ENCODE assay signal across 24 cellular contexts in genomic region chr18:58398648-58399398, GRCh38.
DNase-seq lines count a peak whose midpoint lies in the region; ATAC-seq and TF ChIP-seq lines count a peak whose summit lies in the region.
"Had no signal": no experiment of that assay in that cellular context is flagged by ENCODE, and none has a peak within 500 bp of the region (broad histone marks: within the 10 kb centered on the region; RNA-seq: fewer than 3 reads in every experiment).

No MANE protein-coding gene starts in this region.

- H3K9ac ChIP-seq in BLaER1, result peak overlapping the region; percentile 58
- H3K9ac ChIP-seq in endodermal cell (ENCODE audit: extremely low read depth, low read length, poor library complexity, severe bottlenecking), result no peak overlapping the region
- H3K9ac ChIP-seq: SK-N-SH had no signal

- peak; percentile 64 for ATAC-seq in mucosa of descending colon
- ATAC-seq in GM18907 (IDR thresholded peaks at IDR 0.05; ENCODE audit: unreplicated experiment), result no peak
- ATAC-seq in naive thymus-derived CD4-positive, alpha-beta T cell, result no peak

- peak overlapping the region; percentile 77 for H3K4me2 ChIP-seq in BLaER1
- H3K4me2 ChIP-seq: SK-N-SH had no signal

- peak; percentile 62 for DNase-seq in NCI-H2227 treated with DMSO at 0.1 percent for 48 hours (lab: John Stamatoyannopoulos, UW)
- DNase-seq in endodermal cell, result peak; percentile 39
- DNase-seq in mucosa of descending colon, result peak in 2 of 3 donors; percentile 29 to 55
- DNase-seq in DMS114 treated with DMSO at 0.1 percent for 48 hours (lab: John Stamatoyannopoulos, UW; ENCODE audit: unreplicated experiment), result no peak
- no peak for DNase-seq in kidney glomerular epithelial cell (lab: John Stamatoyannopoulos, UW)
- DNase-seq in naive thymus-derived CD4-positive, alpha-beta T cell, result no peak
- DNase-seq: Caco-2; CD4-positive, alpha-beta T cell; DMS53; EL; MM.1S; NCI-H1092; NCI-H1436 treated with DMSO at 0.1 percent for 48 hours; NCI-H2029; NCI-H510A; NCI-H748 treated with DMSO at 0.1 percent for 48 hours; NK-92 treated with Interleukin-12 subunit alpha and Interleukin-12 subunit beta, amount 100 ng/mL, for 24 hours; Right ventricle myocardium superior; SK-N-SH had no signal

- H3K36me3 ChIP-seq in BLaER1 (peaks cover 4% of the 10 kb centered on the region; the same call in 1 of the 2 replicates), endodermal cell (ENCODE audit: control insufficient read depth, insufficient read depth, low read length) (peaks cover 27% of the 10 kb centered on the region), mucosa of descending colon (ENCODE audit: low read depth) (no peaks in the 10 kb centered on the region)
- H3K36me3 ChIP-seq in naive thymus-derived CD4-positive, alpha-beta T cell (ENCODE audit: control insufficient read depth in 2 of 3, insufficient read depth in 3 of 3, low read length in 3 of 3), result no peaks in the 10 kb centered on the region
- H3K36me3 ChIP-seq: HAP-1 had no signal

- H3K4me3 ChIP-seq in BLaER1, result peak overlapping the region; percentile 53
- H3K4me3 ChIP-seq in endodermal cell (ENCODE audit: low read length), result no peak overlapping the region
- no peak overlapping the region for H3K4me3 ChIP-seq in mucosa of descending colon
- no peak overlapping the region for H3K4me3 ChIP-seq in naive thymus-derived CD4-positive, alpha-beta T cell (ENCODE audit: low read length)
- H3K4me3 ChIP-seq: GM12878, HAP-1 had no signal

- POLR2A ChIA-PET in naive thymus-derived CD4-positive, alpha-beta T cell (lab: Charles Lee), result no interaction called here

- CTCF ChIA-PET in naive thymus-derived CD4-positive, alpha-beta T cell (lab: Charles Lee), result interaction anchor here (1.2 kb wide), 1 partner anchor 23 kb away, joined by 3 read pairs; no protein-coding TSS in a partner anchor

- no peaks in the 10 kb centered on the region for H3K9me3 Mint-ChIP-seq in endodermal cell
- H3K9me3 Mint-ChIP-seq in naive thymus-derived CD4-positive, alpha-beta T cell, result no peaks in the 10 kb centered on the region
- H3K9me3 Mint-ChIP-seq: CD4-positive, alpha-beta T cell had no signal

- 0 out of 2 replicates have a peak, but pooled peaks cover 2% of the 10 kb centered on the region for H3K27me3 ChIP-seq in BLaER1
- H3K27me3 ChIP-seq in endodermal cell (ENCODE audit: control insufficient read depth, insufficient read depth, low read length, poor library complexity, severe bottlenecking), result no peaks in the 10 kb centered on the region
- no peaks in the 10 kb centered on the region for H3K27me3 ChIP-seq in naive thymus-derived CD4-positive, alpha-beta T cell (ENCODE audit: control insufficient read depth in 2 of 2, insufficient read depth in 2 of 2, low read length in 2 of 2)

- H3K4me1 ChIP-seq in BLaER1 (peaks cover 98% of the 10 kb centered on the region), endodermal cell (ENCODE audit: control insufficient read depth, insufficient read depth, low read length) (no peaks in the 10 kb centered on the region), mucosa of descending colon (ENCODE audit: low read depth) (no peaks in the 10 kb centered on the region)
- peaks cover 0 to 3% of the 10 kb centered on the region in 2 donors for H3K4me1 ChIP-seq in naive thymus-derived CD4-positive, alpha-beta T cell (ENCODE audit: control insufficient read depth in 2 of 2, insufficient read depth in 2 of 2, low read length in 2 of 2)
- H3K4me1 ChIP-seq: Caco-2, HAP-1 had no signal

- H3K27ac Mint-ChIP-seq in endodermal cell, result no peak overlapping the region
- H3K27ac Mint-ChIP-seq in naive thymus-derived CD4-positive, alpha-beta T cell, result peak overlapping the region in 1 of 9 donors; percentile 11
- H3K27ac Mint-ChIP-seq: B cell; CD4-positive, alpha-beta T cell had no signal

- H4K20me1 ChIP-seq in BLaER1, result no peaks in the 10 kb centered on the region

- no peaks in the 10 kb centered on the region for H3K9me3 ChIP-seq in BLaER1
- H3K9me3 ChIP-seq in endodermal cell (ENCODE audit: control insufficient read depth, low read length), result no peaks in the 10 kb centered on the region
- no peaks in the 10 kb centered on the region for H3K9me3 ChIP-seq in mucosa of descending colon
- no peaks in the 10 kb centered on the region for H3K9me3 ChIP-seq in naive thymus-derived CD4-positive, alpha-beta T cell (ENCODE audit: control insufficient read depth in 2 of 3, low read length in 3 of 3)
- H3K9me3 ChIP-seq: Caco-2, HAP-1, SK-N-SH had no signal

- peak overlapping the region; percentile 56 for H3K27ac ChIP-seq in BLaER1
- H3K27ac ChIP-seq in endodermal cell (ENCODE audit: low read depth, low read length), result no peak overlapping the region
- no peak overlapping the region for H3K27ac ChIP-seq in naive thymus-derived CD4-positive, alpha-beta T cell (ENCODE audit: low read depth, low read length)

- H3K4me3 Mint-ChIP-seq in endodermal cell, result no peak overlapping the region
- H3K4me3 Mint-ChIP-seq in naive thymus-derived CD4-positive, alpha-beta T cell, result no peak overlapping the region
- H3K4me3 Mint-ChIP-seq: B cell; CD4-positive, alpha-beta T cell had no signal

- peaks cover 8% of the 10 kb centered on the region for H3K36me3 Mint-ChIP-seq in endodermal cell (ENCODE audit: low read depth)
- no peaks in the 10 kb centered on the region for H3K36me3 Mint-ChIP-seq in naive thymus-derived CD4-positive, alpha-beta T cell

- no peak for TF ChIP-seq CTCF in endodermal cell (conservative IDR thresholded peaks at IDR 0.05)
- TF ChIP-seq CTCF in mucosa of descending colon (IDR thresholded peaks at IDR 0.05), result no peak

- H3K4me1 Mint-ChIP-seq in endodermal cell, result no peaks in the 10 kb centered on the region
- H3K4me1 Mint-ChIP-seq in naive thymus-derived CD4-positive, alpha-beta T cell, result peaks cover 8 to 36% (median 30%) of the 10 kb centered on the region in 7 donors
- H3K4me1 Mint-ChIP-seq: B cell had no signal

- intact Hi-C loops in mucosa of descending colon (cut with DNase I, micrococcal nuclease), result no loop called here
- intact Hi-C loops in naive thymus-derived CD4-positive, alpha-beta T cell (cut with micrococcal nuclease), result no loop called here

- 90 to 95% methylated on average over 10 to 11 of the region's 11 CpGs for WGBS in endodermal cell (ENCODE audit: insufficient coverage in 1 of 2, insufficient read length in 1 of 2), 2 experiments

- H3K27me3 Mint-ChIP-seq in endodermal cell (ENCODE audit: insufficient read depth), result no peaks in the 10 kb centered on the region
- peaks cover 0 to 3% (median 0%) of the 10 kb centered on the region in 5 donors for H3K27me3 Mint-ChIP-seq in naive thymus-derived CD4-positive, alpha-beta T cell
- H3K27me3 Mint-ChIP-seq: B cell; CD4-positive, alpha-beta T cell had no signal

Comparison
In these comparisons a context has a peak if more than half of its experiments do, and no peak if none do; other contexts are left out.
1. DNase-seq: peak in NCI-H2227 treated with DMSO at 0.1 percent for 48 hours (single experiment), endodermal cell (single experiment) and mucosa of descending colon (2 of 3); none in DMS114 treated with DMSO at 0.1 percent for 48 hours (single experiment), kidney glomerular epithelial cell (single experiment) and naive thymus-derived CD4-positive, alpha-beta T cell (0 of 9).